In the genomic region with DNA sequence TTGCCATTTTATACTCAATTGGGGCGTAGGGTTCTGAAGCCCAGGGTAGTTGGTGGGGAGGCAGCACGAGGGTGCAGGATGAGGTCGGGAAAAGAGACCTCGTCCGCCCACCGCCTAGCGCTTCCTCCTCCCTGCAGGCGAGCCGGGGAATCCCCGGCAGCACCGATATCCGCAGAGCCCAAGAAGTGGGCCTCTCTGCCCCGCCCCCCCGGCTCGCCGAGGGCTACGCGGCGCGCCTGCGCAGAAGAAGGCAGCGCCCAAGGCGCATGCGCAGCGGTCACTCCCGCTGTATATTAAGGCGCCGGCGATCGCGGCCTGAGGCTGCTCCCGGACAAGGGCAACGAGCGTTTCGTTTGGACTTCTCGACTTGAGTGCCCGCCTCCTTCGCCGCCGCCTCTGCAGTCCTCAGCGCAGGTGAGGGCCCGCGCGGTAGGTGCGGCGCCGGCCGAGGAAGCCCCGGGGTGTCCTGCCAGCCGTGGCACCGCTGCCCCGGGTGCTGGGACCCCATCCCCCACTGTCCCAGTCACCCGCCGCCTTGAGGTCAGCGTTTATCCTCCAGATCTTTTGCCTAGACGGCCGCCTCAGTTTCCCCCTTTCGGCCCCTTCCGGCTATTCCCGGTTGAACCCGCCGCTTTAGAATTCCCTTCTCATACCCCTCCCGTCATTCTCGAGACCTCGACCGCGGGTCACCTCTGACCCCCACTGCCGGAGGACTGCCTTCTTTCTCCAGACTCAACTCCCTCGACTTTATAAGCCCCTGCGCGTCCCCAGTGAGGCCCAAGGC, we compare ENCODE assay signal across 8 cellular contexts. TPM values are rescaled to one million over a fixed set of nuclear protein-coding genes. Genes with fewer than 3 reads are reported as not detected.
A peak's percentile ranks its signal among the peaks of the same experiment; 100 is the strongest.
DNase-seq lines count a peak whose midpoint lies in the region; ATAC-seq and TF ChIP-seq lines count a peak whose summit lies in the region.

A gene (plus strand): TSS at position 319 of the 784 bp plus-strand sequence. CDS start 1,082 bp downstream, outside the sequence.

- H2AFZ ChIP-seq in KMS-11 (ENCODE audit: low read depth) (peak within 1 kb of the TSS; percentile 90), fibroblast of lung (ENCODE audit: low read length) (peak within 1 kb of the TSS; percentile 84)

- intact Hi-C loops in activated T-helper 1 cell treated with anti-CD3 and anti-CD28 coated beads, Interleukin-12 subunit alpha, Interleukin-12 subunit beta, Interleukin-2, Interleukin-4 antibody, amounts not matched to agents 30 ng/mL and 10 ng/mL and 1 ng/mL, durations not matched to agents 14 hours and 24 hours and 36 hours (cut with micrococcal nuclease), result loop anchor here (1.0 to 5.0 kb wide), 7 partner anchors 19 to 1899 kb away; a partner anchor contains a TSS
- intact Hi-C loops in naive thymus-derived CD4-positive, alpha-beta T cell (cut with micrococcal nuclease), result loop anchor here (1.0 to 5.0 kb wide), 9 partner anchors 19 to 256 kb away; a partner anchor contains a TSS

- peaks cover 43% of the 10 kb centered on the region for H3K4me1 ChIP-seq in DOHH2 (ENCODE audit: control insufficient read depth, low read length)
- H3K4me1 ChIP-seq in KMS-11 (ENCODE audit: low read depth, poor library complexity, severe bottlenecking), result peaks cover 38% of the 10 kb centered on the region
- peaks cover 32% of the 10 kb centered on the region for H3K4me1 ChIP-seq in fibroblast of lung (ENCODE audit: control insufficient read depth, extremely low read depth, insufficient read depth, low read length)
- H3K4me1 ChIP-seq in naive thymus-derived CD4-positive, alpha-beta T cell (ENCODE audit: control insufficient read depth in 2 of 2, insufficient read depth in 2 of 2, low read length in 2 of 2), result peaks cover 25 to 30% of the 10 kb centered on the region in 2 donors

- peaks cover 2% of the 10 kb centered on the region for H3K27me3 Mint-ChIP-seq in activated T-helper 1 cell treated with anti-CD3 and anti-CD28 coated beads, Interleukin-12 subunit alpha, Interleukin-12 subunit beta, Interleukin-2, Interleukin-4 antibody, amounts not matched to agents 30 ng/mL and 10 ng/mL and 1 ng/mL, durations not matched to agents 14 hours and 24 hours and 36 hours (ENCODE audit: insufficient read depth)
- H3K27me3 Mint-ChIP-seq in naive thymus-derived CD4-positive, alpha-beta T cell, result no peaks in the 10 kb centered on the region
- no peaks in the 10 kb centered on the region for H3K27me3 Mint-ChIP-seq in stimulated activated naive B cell treated with anti-CD40 and anti-IgM and Interleukin-4, amounts not matched to agents 10 μg/mL and 1 μg/mL and 100 μg/mL, for 72 hours

- TF ChIP-seq CTCF in DOHH2 (IDR thresholded peaks at IDR 0.05; ENCODE audit: low read depth, low read length, poor library complexity, severe bottlenecking) (no peak), KMS-11 (conservative IDR thresholded peaks at IDR 0.05; ENCODE audit: low read depth, low read length) (no peak), fibroblast of lung (conservative IDR thresholded peaks at IDR 0.05 in 1 of 2, IDR thresholded peaks at IDR 0.05 in 1 of 2; ENCODE audit: low read depth in 1 of 2, low read length in 2 of 2) (no peak)

- H3K9me2 ChIP-seq in DOHH2 (replicated peaks; ENCODE audit: control insufficient read depth, low read length), result no peaks in the 10 kb centered on the region

- peaks cover 62% of the 10 kb centered on the region for H3K4me1 Mint-ChIP-seq in activated T-helper 1 cell treated with anti-CD3 and anti-CD28 coated beads, Interleukin-12 subunit alpha, Interleukin-12 subunit beta, Interleukin-2, Interleukin-4 antibody, amounts not matched to agents 30 ng/mL and 10 ng/mL and 1 ng/mL, durations not matched to agents 14 hours and 24 hours and 36 hours (ENCODE audit: low read depth)
- peaks cover 33 to 56% (median 49%) of the 10 kb centered on the region in 7 donors for H3K4me1 Mint-ChIP-seq in naive thymus-derived CD4-positive, alpha-beta T cell
- H3K4me1 Mint-ChIP-seq in stimulated activated naive B cell treated with anti-CD40 and anti-IgM and Interleukin-4, amounts not matched to agents 10 μg/mL and 1 μg/mL and 100 μg/mL, for 72 hours, result peaks cover 33 to 45% of the 10 kb centered on the region in 2 donors

- H3K9ac ChIP-seq in KMS-11, result peak within 1 kb of the TSS; percentile 42; the same call in 1 of the 2 replicates
- H3K9ac ChIP-seq in fibroblast of lung (ENCODE audit: insufficient read depth, low read length), result peak within 1 kb of the TSS; percentile 79

- H3K27me3 ChIP-seq in DOHH2 (ENCODE audit: control insufficient read depth, low read length), result no peaks in the 10 kb centered on the region
- H3K27me3 ChIP-seq in KMS-11 (ENCODE audit: insufficient read depth, low read depth), result no peaks in the 10 kb centered on the region
- H3K27me3 ChIP-seq in fibroblast of lung (ENCODE audit: control insufficient read depth, insufficient read depth, low read length), result no peaks in the 10 kb centered on the region
- no peaks in the 10 kb centered on the region for H3K27me3 ChIP-seq in naive thymus-derived CD4-positive, alpha-beta T cell (ENCODE audit: control insufficient read depth in 2 of 2, insufficient read depth in 2 of 2, low read length in 2 of 2)

- H3F3A ChIP-seq in DOHH2 (ENCODE audit: control insufficient read depth, insufficient read depth), result no peaks in the 10 kb centered on the region

- H3K4me3 ChIP-seq in DOHH2 (ENCODE audit: low read length) (peak within 1 kb of the TSS; percentile 93), KMS-11 (IDR thresholded peaks at IDR 0.05; ENCODE audit: insufficient read depth, low read depth, low read length) (peak within 1 kb of the TSS; percentile 70), fibroblast of lung (replicated peaks in 1 of 4; ENCODE audit: control extremely low read depth in 1 of 4, insufficient read depth in 1 of 4, low read depth in 3 of 4, low read length in 4 of 4) (peak within 1 kb of the TSS; percentile 73 to 94 (median 86))
- peak within 1 kb of the TSS; percentile 80 for H3K4me3 ChIP-seq in naive thymus-derived CD4-positive, alpha-beta T cell (ENCODE audit: low read length)

- H3K4me3 Mint-ChIP-seq in activated T-helper 1 cell treated with anti-CD3 and anti-CD28 coated beads, Interleukin-12 subunit alpha, Interleukin-12 subunit beta, Interleukin-2, Interleukin-4 antibody, amounts not matched to agents 30 ng/mL and 10 ng/mL and 1 ng/mL, durations not matched to agents 14 hours and 24 hours and 36 hours, result peak within 1 kb of the TSS; percentile 100
- H3K4me3 Mint-ChIP-seq in naive thymus-derived CD4-positive, alpha-beta T cell, result peak within 1 kb of the TSS; percentile 85 to 98 (median 96)
- H3K4me3 Mint-ChIP-seq in stimulated activated naive B cell treated with anti-CD40 and anti-IgM and Interleukin-4, amounts not matched to agents 10 μg/mL and 1 μg/mL and 100 μg/mL, for 72 hours, result peak within 1 kb of the TSS; percentile 91 to 100

- peak; percentile 86 for DNase-seq in RPMI7951 (ENCODE audit: low read depth)
- DNase-seq in activated T-helper 1 cell treated with anti-CD3 and anti-CD28 coated beads, Interleukin-12 subunit alpha, Interleukin-12 subunit beta, Interleukin-2, Interleukin-4 antibody, amounts not matched to agents 30 ng/mL and 10 ng/mL and 1 ng/mL, durations not matched to agents 14 hours and 24 hours and 36 hours (ENCODE audit: low spot score), result peak; percentile 96
- peak; percentile 72 to 85 for DNase-seq in fibroblast of lung (ENCODE audit: low read depth in 2 of 2)
- DNase-seq in naive thymus-derived CD4-positive, alpha-beta T cell, result peak; percentile 86 to 99 (median 94)
- peak; percentile 91 for DNase-seq in stimulated activated naive B cell treated with anti-CD40 and anti-IgM and Interleukin-4, amounts not matched to agents 10 μg/mL and 1 μg/mL and 100 μg/mL, for 72 hours

- H3K27ac Mint-ChIP-seq in activated T-helper 1 cell treated with anti-CD3 and anti-CD28 coated beads, Interleukin-12 subunit alpha, Interleukin-12 subunit beta, Interleukin-2, Interleukin-4 antibody, amounts not matched to agents 30 ng/mL and 10 ng/mL and 1 ng/mL, durations not matched to agents 14 hours and 24 hours and 36 hours, result peak within 1 kb of the TSS; percentile 94
- H3K27ac Mint-ChIP-seq in naive thymus-derived CD4-positive, alpha-beta T cell, result peak within 1 kb of the TSS; percentile 88 to 98 (median 94)
- peak within 1 kb of the TSS; percentile 99 for H3K27ac Mint-ChIP-seq in stimulated activated naive B cell treated with anti-CD40 and anti-IgM and Interleukin-4, amounts not matched to agents 10 μg/mL and 1 μg/mL and 100 μg/mL, for 72 hours

- H3K36me3 ChIP-seq in DOHH2 (ENCODE audit: control insufficient read depth, low read length) (peaks cover 45% of the 10 kb centered on the region), KMS-11 (ENCODE audit: insufficient read depth) (no peaks in the 10 kb centered on the region), fibroblast of lung (ENCODE audit: control insufficient read depth, insufficient read depth, low read length) (peaks cover 10% of the 10 kb centered on the region)
- peaks cover 0 to 23% (median 0%) of the 10 kb centered on the region in 3 experiments for H3K36me3 ChIP-seq in naive thymus-derived CD4-positive, alpha-beta T cell (ENCODE audit: control insufficient read depth in 2 of 3, insufficient read depth in 3 of 3, low read length in 3 of 3)

- CTCF ChIA-PET in naive thymus-derived CD4-positive, alpha-beta T cell (lab: Charles Lee), result interaction anchor here (1.2 kb wide), 1 partner anchor 214 kb away, joined by 5 read pairs; no protein-coding TSS in a partner anchor

- no peaks in the 10 kb centered on the region for H3K9me3 Mint-ChIP-seq in activated T-helper 1 cell treated with anti-CD3 and anti-CD28 coated beads, Interleukin-12 subunit alpha, Interleukin-12 subunit beta, Interleukin-2, Interleukin-4 antibody, amounts not matched to agents 30 ng/mL and 10 ng/mL and 1 ng/mL, durations not matched to agents 14 hours and 24 hours and 36 hours
- H3K9me3 Mint-ChIP-seq in naive thymus-derived CD4-positive, alpha-beta T cell, result no peaks in the 10 kb centered on the region
- H3K9me3 Mint-ChIP-seq in stimulated activated naive B cell treated with anti-CD40 and anti-IgM and Interleukin-4, amounts not matched to agents 10 μg/mL and 1 μg/mL and 100 μg/mL, for 72 hours, result no peaks in the 10 kb centered on the region

- peaks cover 33% of the 10 kb centered on the region for H3K36me3 Mint-ChIP-seq in activated T-helper 1 cell treated with anti-CD3 and anti-CD28 coated beads, Interleukin-12 subunit alpha, Interleukin-12 subunit beta, Interleukin-2, Interleukin-4 antibody, amounts not matched to agents 30 ng/mL and 10 ng/mL and 1 ng/mL, durations not matched to agents 14 hours and 24 hours and 36 hours (ENCODE audit: low read depth)
- peaks cover 0 to 28% (median 13%) of the 10 kb centered on the region in 5 donors for H3K36me3 Mint-ChIP-seq in naive thymus-derived CD4-positive, alpha-beta T cell
- peaks cover 5 to 26% of the 10 kb centered on the region in 2 donors for H3K36me3 Mint-ChIP-seq in stimulated activated naive B cell treated with anti-CD40 and anti-IgM and Interleukin-4, amounts not matched to agents 10 μg/mL and 1 μg/mL and 100 μg/mL, for 72 hours

- peak within 1 kb of the TSS; percentile 97 for H3K4me2 ChIP-seq in DOHH2 (ENCODE audit: low read length)
- H3K4me2 ChIP-seq in KMS-11, result peak within 1 kb of the TSS; percentile 68
- peak within 1 kb of the TSS; percentile 99 for H3K4me2 ChIP-seq in fibroblast of lung (ENCODE audit: extremely low read depth, insufficient read depth, low read length)

- POLR2A ChIA-PET in naive thymus-derived CD4-positive, alpha-beta T cell (lab: Charles Lee), result interaction anchor here (0.7 to 1.7 kb wide), 8 partner anchors 19 to 200 kb away, joined by 3 to 8 read pairs (median 4); a partner anchor contains a TSS

- no peaks in the 10 kb centered on the region for H3K9me3 ChIP-seq in DOHH2 (ENCODE audit: control insufficient read depth, insufficient read depth, low read length)
- no peaks in the 10 kb centered on the region for H3K9me3 ChIP-seq in fibroblast of lung (ENCODE audit: control insufficient read depth, insufficient read depth, low read depth, low read length)
- H3K9me3 ChIP-seq in naive thymus-derived CD4-positive, alpha-beta T cell (ENCODE audit: control insufficient read depth in 2 of 3, low read length in 3 of 3), result no peaks in the 10 kb centered on the region

- ATAC-seq in GM21737 (IDR thresholded peaks at IDR 0.05; ENCODE audit: unreplicated experiment), result peak; percentile 80
- ATAC-seq in naive thymus-derived CD4-positive, alpha-beta T cell, result peak; percentile 97
- peak; percentile 87 to 94 for ATAC-seq in stimulated activated naive B cell treated with anti-CD40 and anti-IgM and Interleukin-4, amounts not matched to agents 10 μg/mL and 1 μg/mL and 100 μg/mL, for 72 hours (replicated peaks)

- H3K79me2 ChIP-seq in DOHH2 (ENCODE audit: control insufficient read depth, low read length), result peaks cover 16% of the 10 kb centered on the region
- H3K79me2 ChIP-seq in KMS-11 (ENCODE audit: insufficient read depth, low read depth), result peaks cover 13% of the 10 kb centered on the region; the same call in 1 of the 2 replicates
- H3K79me2 ChIP-seq in fibroblast of lung (ENCODE audit: control insufficient read depth, insufficient read depth, low read length), result peaks cover 15% of the 10 kb centered on the region

- peak within 1 kb of the TSS; percentile 22 for H3K27ac ChIP-seq in DOHH2 (ENCODE audit: low read depth, low read length)
- H3K27ac ChIP-seq in KMS-11, result no peak within 1 kb of the TSS
- H3K27ac ChIP-seq in fibroblast of lung (ENCODE audit: insufficient read depth, low read length), result peak within 1 kb of the TSS; percentile 65
- H3K27ac ChIP-seq in naive thymus-derived CD4-positive, alpha-beta T cell (ENCODE audit: low read depth, low read length), result peak within 1 kb of the TSS; percentile 94

- H4K20me1 ChIP-seq in DOHH2 (ENCODE audit: control insufficient read depth, insufficient read depth, low read depth, low read length) (no peaks in the 10 kb centered on the region; the same call in 1 of the 2 replicates), KMS-11 (ENCODE audit: insufficient read depth) (no peaks in the 10 kb centered on the region), fibroblast of lung (ENCODE audit: control insufficient read depth, extremely low read depth, insufficient read depth, low read length) (no peaks in the 10 kb centered on the region)

RNA-seq across cellular contexts. Expression of the gene that starts here (rescaled TPM):
- total RNA-seq in RPMI7951 (2014; rRNA removed; shearing (Covaris generic)), result 32.0 and 37.6 TPM in 2 replicates
- total RNA-seq in activated T-helper 1 cell treated with anti-CD3 and anti-CD28 coated beads, Interleukin-12 subunit alpha, Interleukin-12 subunit beta, Interleukin-2, Interleukin-4 antibody, amounts not matched to agents 30 ng/mL and 10 ng/mL and 1 ng/mL, durations not matched to agents 14 hours and 24 hours and 36 hours, result 105 and 110 TPM in 2 replicates
- 43.4 and 61.8 TPM in 2 replicates for total RNA-seq in fibroblast of lung
- polyA plus RNA-seq in fibroblast of lung, result 60.9 and 84.4 TPM in 2 replicates
- polyA plus RNA-seq in fibroblast of lung (2012), result 42.9 and 59.5 TPM in 2 replicates
- 45.6 and 118 TPM in 2 replicates for polyA minus RNA-seq in fibroblast of lung (ENCODE audit: low replicate concordance)
- 10 to 100 TPM; 12.6 to 74.3 (median 27.4) TPM for total RNA-seq in naive thymus-derived CD4-positive, alpha-beta T cell
- 10 to 100 TPM; 18.7 to 37.6 TPM for polyA plus RNA-seq in naive thymus-derived CD4-positive, alpha-beta T cell
